In the genomic region with DNA sequence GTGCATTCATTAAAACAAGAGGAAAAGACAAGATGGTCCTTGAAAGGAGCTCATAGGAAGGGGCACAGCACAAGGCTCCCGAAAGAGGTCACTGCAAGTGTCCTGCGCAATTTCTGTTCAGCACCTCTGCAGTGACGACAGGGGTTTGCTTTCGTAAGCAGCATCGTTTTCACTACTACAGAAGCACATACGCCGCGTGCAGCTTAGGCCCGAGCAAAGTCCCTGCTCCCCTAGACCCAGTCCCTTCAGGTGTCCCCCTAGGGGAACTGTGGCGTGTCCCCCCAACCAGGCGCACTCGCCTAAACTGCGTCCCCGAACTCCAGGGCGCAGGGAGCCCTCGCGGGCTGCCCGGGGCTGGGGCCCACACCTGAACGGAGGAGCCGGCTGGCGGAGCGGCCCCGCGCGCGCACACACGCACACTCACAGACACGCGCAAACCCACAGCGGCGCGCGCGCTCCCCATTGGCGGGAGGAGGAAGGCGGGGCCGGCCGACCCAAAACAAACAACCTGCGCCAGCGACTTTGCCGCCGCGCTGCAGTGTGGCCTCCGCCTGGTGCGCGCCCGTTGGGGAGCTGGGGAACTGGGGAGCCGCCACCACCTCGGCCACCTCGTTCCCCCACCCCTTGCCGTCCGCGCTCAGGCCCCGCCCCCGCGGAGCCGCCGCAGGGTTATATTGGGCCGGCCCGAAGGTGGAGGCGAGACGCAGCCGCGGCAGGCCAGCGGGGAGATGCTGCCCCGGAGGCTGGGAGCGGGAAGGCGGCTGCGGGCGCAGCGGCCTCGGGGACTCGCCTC, we compare ENCODE assay signal across 9 cellular contexts. TPM values are rescaled to one million over a fixed set of nuclear protein-coding genes. Genes with fewer than 3 reads are reported as not detected.
DNase-seq lines count a peak whose midpoint lies in the region; ATAC-seq and TF ChIP-seq lines count a peak whose summit lies in the region.
"Had no signal": no experiment of that assay in that cellular context is flagged by ENCODE, and none has a peak within 500 bp of the region (broad histone marks: within the 10 kb centered on the region; RNA-seq: fewer than 3 reads in every experiment).

FOXQ1 (plus strand) TSS at position 699 of the 793 bp plus-strand sequence. CDS start 607 bp downstream, outside the sequence.

- peak within 1 kb of the TSS in 1 of 2 experiments; percentile 29 for H3K18ac ChIP-seq in mesenchymal stem cell (ENCODE audit: low read depth in 1 of 2, low read length in 2 of 2)

- H3K36me3 ChIP-seq in duodenal mucosa (ENCODE audit: control insufficient read depth in 1 of 2, insufficient read depth in 2 of 2, low read length in 2 of 2) (no peaks in the 10 kb centered on the region), mesenchymal stem cell (ENCODE audit: control insufficient read depth in 1 of 2, insufficient read depth in 2 of 2, low read depth in 1 of 2, low read length in 2 of 2) (no peaks in the 10 kb centered on the region), upper lobe of right lung (no peaks in the 10 kb centered on the region), SJCRH30 (no peaks in the 10 kb centered on the region)

- H3K4me3 ChIP-seq in GM08714 (ENCODE audit: low read length) (peak within 1 kb of the TSS; percentile 19; the same call in 1 of the 2 replicates), duodenal mucosa (ENCODE audit: low read depth in 1 of 2, low read length in 2 of 2) (peak within 1 kb of the TSS; percentile 74), mesenchymal stem cell (ENCODE audit: insufficient read depth in 1 of 2, low read depth in 1 of 2, low read length in 2 of 2) (peak within 1 kb of the TSS; percentile 51 to 79), upper lobe of right lung (peak within 1 kb of the TSS; percentile 58), SJCRH30 (no peak within 1 kb of the TSS)

- no peaks in the 10 kb centered on the region for H3K79me1 ChIP-seq in mesenchymal stem cell (replicated peaks; ENCODE audit: low read length, poor library complexity, severe bottlenecking)

- H2BK15ac ChIP-seq in mesenchymal stem cell (ENCODE audit: low read depth, poor library complexity, severe bottlenecking), result no peak within 1 kb of the TSS

- H3K9ac ChIP-seq in duodenal mucosa (ENCODE audit: low read depth in 1 of 2, low read length in 2 of 2), result peak within 1 kb of the TSS; percentile 74 to 80
- H3K9ac ChIP-seq in mesenchymal stem cell (ENCODE audit: low read length), result peak within 1 kb of the TSS; percentile 68

- H2BK5ac ChIP-seq in mesenchymal stem cell (ENCODE audit: low read depth, low read length, poor library complexity, severe bottlenecking), result no peak within 1 kb of the TSS

- H4K8ac ChIP-seq in mesenchymal stem cell (ENCODE audit: low read length), result no peak within 1 kb of the TSS

- DNase-seq in NCI-H774 (lab: John Stamatoyannopoulos, UW) (peak; percentile 2), mesenchymal stem cell (peak; percentile 45), upper lobe of right lung (peak; percentile 95), SJCRH30 (no peak)

- H3K9me3 ChIP-seq in duodenal mucosa (ENCODE audit: control insufficient read depth in 1 of 2, low read length in 2 of 2) (no peaks in the 10 kb centered on the region), mesenchymal stem cell (ENCODE audit: control insufficient read depth, low read length) (no peaks in the 10 kb centered on the region), upper lobe of right lung (no peaks in the 10 kb centered on the region), SJCRH30 (replicated peaks) (no peaks in the 10 kb centered on the region)

- H3K23ac ChIP-seq in mesenchymal stem cell (ENCODE audit: low read length in 2 of 2), result peak within 1 kb of the TSS in 1 of 2 experiments; percentile 57

- peak within 1 kb of the TSS; percentile 71 for H3K4me2 ChIP-seq in mesenchymal stem cell (ENCODE audit: low read length, poor library complexity, severe bottlenecking)

- no peak within 1 kb of the TSS for H3K4ac ChIP-seq in mesenchymal stem cell (ENCODE audit: low read depth in 1 of 2, low read length in 2 of 2)

- no peak within 1 kb of the TSS for H3K14ac ChIP-seq in mesenchymal stem cell (ENCODE audit: low read length in 2 of 2)

- H2BK12ac ChIP-seq in mesenchymal stem cell (ENCODE audit: low read length in 2 of 2), result no peak within 1 kb of the TSS

- intact Hi-C loops in upper lobe of right lung (cut with DNase I), result loop anchor here (10.0 kb wide), 1 partner anchor 73 kb away; the partner anchor contains the start of gene FOXF2

- H2AK5ac ChIP-seq in mesenchymal stem cell (ENCODE audit: low read length, severe bottlenecking), result no peak within 1 kb of the TSS

- H3K27ac ChIP-seq in duodenal mucosa (ENCODE audit: low read depth, low read length), result peak within 1 kb of the TSS; percentile 78
- H3K27ac ChIP-seq in mesenchymal stem cell (ENCODE audit: low read length, poor library complexity, severe bottlenecking), result no peak within 1 kb of the TSS
- peak within 1 kb of the TSS; percentile 84 for H3K27ac ChIP-seq in upper lobe of right lung
- H3K27ac ChIP-seq in SJCRH30, result no peak within 1 kb of the TSS

- WGBS in mesenchymal stem cell, result under 1% methylated on average over 63 of the region's 73 CpGs

- H3K4me1 ChIP-seq in duodenal mucosa (ENCODE audit: control insufficient read depth in 1 of 2, insufficient read depth in 2 of 2, low read length in 2 of 2) (peaks cover 28 to 32% of the 10 kb centered on the region in 2 donors), mesenchymal stem cell (ENCODE audit: control insufficient read depth, insufficient read depth, low read depth, low read length) (peaks cover 28% of the 10 kb centered on the region), upper lobe of right lung (no peaks in the 10 kb centered on the region), SJCRH30 (no peaks in the 10 kb centered on the region)

- no peak within 1 kb of the TSS for H4K91ac ChIP-seq in mesenchymal stem cell (ENCODE audit: low read length)

- no peak for TF ChIP-seq CTCF in upper lobe of right lung (IDR thresholded peaks at IDR 0.05)

- H3K27me3 ChIP-seq in duodenal mucosa (ENCODE audit: control insufficient read depth in 1 of 2, insufficient read depth in 2 of 2, low read length in 2 of 2) (peaks cover 4 to 7% of the 10 kb centered on the region in 2 donors), mesenchymal stem cell (ENCODE audit: control insufficient read depth in 1 of 2, insufficient read depth in 1 of 2, low read length in 2 of 2) (peaks cover 52 to 74% of the 10 kb centered on the region in 2 experiments), upper lobe of right lung (peaks cover 26% of the 10 kb centered on the region), SJCRH30 (no peaks in the 10 kb centered on the region)

- peak; percentile 90 for ATAC-seq in upper lobe of right lung
- no peak for ATAC-seq in GM19455 (IDR thresholded peaks at IDR 0.05; ENCODE audit: unreplicated experiment)
- ATAC-seq in GM21447 (IDR thresholded peaks at IDR 0.05; ENCODE audit: unreplicated experiment), result no peak

- H2AFZ ChIP-seq in mesenchymal stem cell (ENCODE audit: low read depth, low read length), result no peak within 1 kb of the TSS

- no peak within 1 kb of the TSS for H2BK120ac ChIP-seq in mesenchymal stem cell (ENCODE audit: low read depth, low read length)

RNA-seq across cellular contexts. Expression of gene FOXQ1, which starts in this region (rescaled TPM):
- polyA plus RNA-seq in mesenchymal stem cell (2013, experiment 1 of 2), result 0.21 TPM
- polyA plus RNA-seq in mesenchymal stem cell (2013, experiment 2 of 2), result 0.19 TPM
- total RNA-seq in upper lobe of right lung, result 12.3 TPM
- not detected in 2 replicates for total RNA-seq in SJCRH30 (2014; rRNA removed; shearing (Covaris generic))
- total RNA-seq: RPMI7951 had no signal

Comparison
In these comparisons a context has a peak if more than half of its experiments do, and no peak if none do; other contexts are left out.
1. RNA of gene FOXQ1 (total RNA-seq): 12.3 TPM in upper lobe of right lung (single experiment); not detected in SJCRH30; every median in the first group is over 10 times any median in the second.
2. DNase-seq: peak in NCI-H774 (single experiment), mesenchymal stem cell (single experiment) and upper lobe of right lung (single experiment); none in SJCRH30 (0 of 2).
3. H3K27ac ChIP-seq: peak in duodenal mucosa (single experiment) and upper lobe of right lung (single experiment); none in mesenchymal stem cell (single experiment) and SJCRH30 (single experiment).